In the genomic region with DNA sequence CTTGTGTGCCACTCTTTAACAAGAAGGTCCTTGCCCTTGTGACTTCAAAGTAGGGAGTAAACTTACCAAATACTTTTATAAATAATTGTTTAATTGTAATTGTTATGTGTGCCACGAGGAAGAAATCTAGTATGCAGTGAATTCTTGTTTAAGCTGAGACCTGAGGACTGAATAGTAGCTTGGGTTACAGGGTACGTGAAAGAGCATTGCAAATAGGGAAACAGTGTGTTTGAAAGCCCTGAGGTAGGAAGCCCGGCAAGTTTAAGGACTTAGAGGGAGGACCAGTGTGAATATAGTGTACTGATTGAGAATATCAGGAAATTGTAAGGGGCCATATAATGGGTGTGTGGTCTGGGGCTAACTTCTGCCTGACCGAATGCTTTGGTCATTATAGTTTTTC, we compare ENCODE assay signal across 1 cellular context.
TF ChIP-seq lines count a peak whose summit lies in the region.

No MANE protein-coding gene starts in this region.

TF ChIP-seq in H1, 55 proteins besides CTCF, POLR2A, EP300 and RAD21:
- TF ChIP-seq CHD7 (IDR thresholded peaks at IDR 0.05; ENCODE audit: insufficient replicate concordance, low read length), result peak; percentile 55
- no peak for TF ChIP-seq SIN3A (conservative IDR thresholded peaks at IDR 0.05 in 1 of 2, IDR thresholded peaks at IDR 0.05 in 1 of 2; ENCODE audit: low read depth in 1 of 2, low read length in 2 of 2)
